ENCODE assay signal across 8 cellular contexts in genomic region chr12:71636704-71637115, GRCh38.
DNase-seq lines count a peak whose midpoint lies in the region; ATAC-seq, FAIRE-seq and TF ChIP-seq lines count a peak whose summit lies in the region.

No MANE protein-coding gene starts in this region.

- no peak overlapping the region for H3K4me3 ChIP-seq in OCI-LY1 (ENCODE audit: low read depth, low read length, poor library complexity, severe bottlenecking)

- in situ Hi-C loops in T47D (cut with HindIII; ENCODE audit: low pct_unique_long_range_greater_than_20kb, low sequenced_read_pairs): no loop called here

- H3K4me2 ChIP-seq in OCI-LY1 (ENCODE audit: low read length): no peak overlapping the region

- no peak for FAIRE-seq in urothelium cell line (lab: Jason Lieb, UNC)

- no peaks in the 10 kb centered on the region for H3K9me2 ChIP-seq in OCI-LY1 (ENCODE audit: low read depth, low read length)

- DNase-seq in CMK (ENCODE audit: low read depth) (peak; percentile 21), KG1 (lab: John Stamatoyannopoulos, UW) (peak; percentile 36), T47D (ENCODE audit: low read depth in 1 of 2, low spot score in 1 of 2) (peak; percentile 36 to 75), left kidney (ENCODE audit: low read depth, low spot score) (peak; percentile 85), urothelium cell line (ENCODE audit: low spot score) (peak; percentile 28)
- DNase-seq in stimulated activated CD4-positive, alpha-beta T cell treated with anti-CD3 and anti-CD28 coated beads, Interleukin-1b, Interleukin-23, amount 100 ng/mL, for 48 hours: no peak

- H3K27me3 ChIP-seq in OCI-LY1 (ENCODE audit: insufficient read depth, low read length): no peaks in the 10 kb centered on the region

- no peak overlapping the region for H3K27ac ChIP-seq in OCI-LY1 (ENCODE audit: low read depth, low read length, poor library complexity, severe bottlenecking)

- H3K79me2 ChIP-seq in OCI-LY1 (ENCODE audit: insufficient read depth, low read length): no peaks in the 10 kb centered on the region

- peaks cover 4% of the 10 kb centered on the region; the same call in 1 of the 2 replicates for H3F3A ChIP-seq in OCI-LY1 (ENCODE audit: insufficient read depth, low read length)

- TF ChIP-seq CTCF in OCI-LY1 (IDR thresholded peaks at IDR 0.05; ENCODE audit: low read length): peak; percentile 86

- ATAC-seq in GM18870 (IDR thresholded peaks at IDR 0.05; ENCODE audit: unreplicated experiment): peak; percentile 70

- peaks cover 82% of the 10 kb centered on the region for H3K36me3 ChIP-seq in OCI-LY1 (ENCODE audit: insufficient read depth, low read length)

- no peaks in the 10 kb centered on the region for H3K9me3 ChIP-seq in OCI-LY1 (ENCODE audit: low read length)

- H4K20me1 ChIP-seq in OCI-LY1 (ENCODE audit: insufficient read depth, low read length): no peaks in the 10 kb centered on the region

- H3K9ac ChIP-seq in OCI-LY1 (ENCODE audit: low read length): no peak overlapping the region

- H3K4me1 ChIP-seq in OCI-LY1 (ENCODE audit: insufficient read depth, low read length, severe bottlenecking): no peaks in the 10 kb centered on the region

- H2AFZ ChIP-seq in OCI-LY1 (ENCODE audit: low read length): no peak overlapping the region
